ENCODE assay signal across 8 cellular contexts in genomic region chr18:24138884-24139616, GRCh38. TPM values are rescaled to one million over a fixed set of nuclear protein-coding genes. Genes with fewer than 3 reads are reported as not detected.
DNase-seq lines count a peak whose midpoint lies in the region; ATAC-seq and TF ChIP-seq lines count a peak whose summit lies in the region.

A gene with protein sequence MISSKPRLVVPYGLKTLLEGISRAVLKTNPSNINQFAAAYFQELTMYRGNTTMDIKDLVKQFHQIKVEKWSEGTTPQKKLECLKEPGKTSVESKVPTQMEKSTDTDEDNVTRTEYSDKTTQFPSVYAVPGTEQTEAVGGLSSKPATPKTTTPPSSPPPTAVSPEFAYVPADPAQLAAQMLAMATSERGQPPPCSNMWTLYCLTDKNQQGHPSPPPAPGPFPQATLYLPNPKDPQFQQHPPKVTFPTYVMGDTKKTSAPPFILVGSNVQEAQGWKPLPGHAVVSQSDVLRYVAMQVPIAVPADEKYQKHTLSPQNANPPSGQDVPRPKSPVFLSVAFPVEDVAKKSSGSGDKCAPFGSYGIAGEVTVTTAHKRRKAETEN (plus strand): TSS chr18:24139062. CDS start chr18:24143115, 4,053 bp downstream.

- peak within 1 kb of the TSS; percentile 83 for H3K4me3 ChIP-seq in CD4-positive, CD25-positive, alpha-beta regulatory T cell (ENCODE audit: low read depth, low read length)
- peak within 1 kb of the TSS; percentile 46 for H3K4me3 ChIP-seq in SJSA1

- H3K4me1 Mint-ChIP-seq in CD4-positive, CD25-positive, alpha-beta regulatory T cell, result peaks cover 11 to 38% (median 27%) of the 10 kb centered on the region in 4 donors
- H3K4me1 Mint-ChIP-seq in activated naive CD8-positive, alpha-beta T cell treated with anti-CD3 and anti-CD28 coated beads for 36 hours, result peaks cover 14% of the 10 kb centered on the region
- H3K4me1 Mint-ChIP-seq in glutamatergic neuron (ENCODE audit: low read depth, unreplicated experiment), result no peaks in the 10 kb centered on the region

- H3K36me3 ChIP-seq in CD4-positive, CD25-positive, alpha-beta regulatory T cell (ENCODE audit: control insufficient read depth, insufficient read depth, low read length), result peaks cover 9% of the 10 kb centered on the region
- no peaks in the 10 kb centered on the region for H3K36me3 ChIP-seq in SJSA1

- H3K4me3 Mint-ChIP-seq in CD4-positive, CD25-positive, alpha-beta regulatory T cell, result peak within 1 kb of the TSS; percentile 83 to 96 (median 93)
- peak within 1 kb of the TSS; percentile 83 for H3K4me3 Mint-ChIP-seq in activated naive CD8-positive, alpha-beta T cell treated with anti-CD3 and anti-CD28 coated beads for 36 hours
- H3K4me3 Mint-ChIP-seq in glutamatergic neuron (ENCODE audit: unreplicated experiment), result peak within 1 kb of the TSS; percentile 81

- peak; percentile 74 to 84 for ATAC-seq in CD4-positive, CD25-positive, alpha-beta regulatory T cell (ENCODE audit: low read depth in 2 of 2)
- ATAC-seq in GM19395 (IDR thresholded peaks at IDR 0.05; ENCODE audit: unreplicated experiment), result peak; percentile 96
- ATAC-seq in HG03565 (IDR thresholded peaks at IDR 0.05; ENCODE audit: unreplicated experiment), result peak; percentile 85
- ATAC-seq in omental fat pad (ENCODE audit: low FRiP score), result peak; percentile 91

- H3K36me3 Mint-ChIP-seq in CD4-positive, CD25-positive, alpha-beta regulatory T cell, result peaks cover under 1% of the 10 kb centered on the region
- H3K36me3 Mint-ChIP-seq in activated naive CD8-positive, alpha-beta T cell treated with anti-CD3 and anti-CD28 coated beads for 36 hours, result peaks cover 6% of the 10 kb centered on the region
- no peaks in the 10 kb centered on the region for H3K36me3 Mint-ChIP-seq in glutamatergic neuron (ENCODE audit: unreplicated experiment)

- peak within 1 kb of the TSS; percentile 69 to 90 (median 89) for H3K27ac Mint-ChIP-seq in CD4-positive, CD25-positive, alpha-beta regulatory T cell
- peak within 1 kb of the TSS; percentile 70 for H3K27ac Mint-ChIP-seq in activated naive CD8-positive, alpha-beta T cell treated with anti-CD3 and anti-CD28 coated beads for 36 hours
- peak within 1 kb of the TSS; percentile 86 for H3K27ac Mint-ChIP-seq in glutamatergic neuron (ENCODE audit: unreplicated experiment)

- H3K9me3 Mint-ChIP-seq in CD4-positive, CD25-positive, alpha-beta regulatory T cell, result peaks cover 0 to 6% (median 0%) of the 10 kb centered on the region in 7 donors
- no peaks in the 10 kb centered on the region for H3K9me3 Mint-ChIP-seq in activated naive CD8-positive, alpha-beta T cell treated with anti-CD3 and anti-CD28 coated beads for 36 hours
- H3K9me3 Mint-ChIP-seq in glutamatergic neuron (ENCODE audit: unreplicated experiment), result peaks cover 8% of the 10 kb centered on the region

- H3K27me3 ChIP-seq in CD4-positive, CD25-positive, alpha-beta regulatory T cell (ENCODE audit: control insufficient read depth, insufficient read depth, low read length), result peaks cover 8% of the 10 kb centered on the region
- no peaks in the 10 kb centered on the region for H3K27me3 ChIP-seq in SJSA1 (replicated peaks)

- peak within 1 kb of the TSS; percentile 42 for H3K27ac ChIP-seq in CD4-positive, CD25-positive, alpha-beta regulatory T cell (ENCODE audit: insufficient read depth, low read length, poor library complexity, severe bottlenecking)
- peak within 1 kb of the TSS; percentile 18; the same call in 1 of the 2 replicates for H3K27ac ChIP-seq in SJSA1

- DNase-seq in CD4-positive, CD25-positive, alpha-beta regulatory T cell, result peak; percentile 71 to 79 (median 77)
- peak; percentile 74 to 86 for DNase-seq in SJSA1 (ENCODE audit: low read depth in 1 of 2, low spot score in 2 of 2)
- peak; percentile 82 for DNase-seq in activated naive CD8-positive, alpha-beta T cell treated with anti-CD3 and anti-CD28 coated beads for 36 hours
- DNase-seq in glutamatergic neuron, result peak; percentile 89
- DNase-seq in omental fat pad (ENCODE audit: low spot score), result peak; percentile 55
- peak; percentile 91 for DNase-seq in superior temporal gyrus (ENCODE audit: extremely low spot score)

- TF ChIP-seq CTCF in glutamatergic neuron (IDR thresholded peaks at IDR 0.05; ENCODE audit: partially characterized antibody, unreplicated experiment), result no peak
- no peak for TF ChIP-seq CTCF in omental fat pad (IDR thresholded peaks at IDR 0.05)

- peaks cover 35% of the 10 kb centered on the region for H3K27me3 Mint-ChIP-seq in CD4-positive, CD25-positive, alpha-beta regulatory T cell
- peaks cover 13% of the 10 kb centered on the region for H3K27me3 Mint-ChIP-seq in activated naive CD8-positive, alpha-beta T cell treated with anti-CD3 and anti-CD28 coated beads for 36 hours
- H3K27me3 Mint-ChIP-seq in glutamatergic neuron (ENCODE audit: unreplicated experiment), result peaks cover 6% of the 10 kb centered on the region

- H3K4me1 ChIP-seq in CD4-positive, CD25-positive, alpha-beta regulatory T cell (ENCODE audit: control insufficient read depth, insufficient read depth, low read length, poor library complexity, severe bottlenecking), result peaks cover 22% of the 10 kb centered on the region
- H3K4me1 ChIP-seq in SJSA1 (replicated peaks), result peaks cover 16% of the 10 kb centered on the region

- H3K9me3 ChIP-seq in CD4-positive, CD25-positive, alpha-beta regulatory T cell (ENCODE audit: control insufficient read depth in 2 of 2, low read length in 2 of 2), result no peaks in the 10 kb centered on the region
- no peaks in the 10 kb centered on the region for H3K9me3 ChIP-seq in SJSA1 (replicated peaks)

RNA-seq across cellular contexts. Expression of the gene that starts here (rescaled TPM):
- 1.2 TPM for total RNA-seq in CD4-positive, CD25-positive, alpha-beta regulatory T cell
- under 1 TPM in 2 of 4 donors, not detected in 2; 0.19 to 0.56 TPM for polyA plus RNA-seq in CD4-positive, CD25-positive, alpha-beta regulatory T cell
- 9.3 and 9.5 TPM in 2 replicates for total RNA-seq in SJSA1 (2014; rRNA removed; shearing (Covaris generic))
- 1 to 10 TPM; 1.6 to 1.9 TPM for total RNA-seq in activated naive CD8-positive, alpha-beta T cell treated with anti-CD3 and anti-CD28 coated beads for 36 hours
- total RNA-seq in glutamatergic neuron (ENCODE audit: unreplicated experiment) (14.0 TPM), omental fat pad (1 to 10 TPM; 1.9 to 5.3 (median 2.4) TPM)

Comparison
In these comparisons a context has a peak if more than half of its experiments do, and no peak if none do; other contexts are left out.
1. Peak in every context shown above with its lines: DNase-seq, ATAC-seq, H3K4me3 ChIP-seq and H3K27ac ChIP-seq.